ENCODE assay signal across 12 cellular contexts in the genomic region with DNA sequence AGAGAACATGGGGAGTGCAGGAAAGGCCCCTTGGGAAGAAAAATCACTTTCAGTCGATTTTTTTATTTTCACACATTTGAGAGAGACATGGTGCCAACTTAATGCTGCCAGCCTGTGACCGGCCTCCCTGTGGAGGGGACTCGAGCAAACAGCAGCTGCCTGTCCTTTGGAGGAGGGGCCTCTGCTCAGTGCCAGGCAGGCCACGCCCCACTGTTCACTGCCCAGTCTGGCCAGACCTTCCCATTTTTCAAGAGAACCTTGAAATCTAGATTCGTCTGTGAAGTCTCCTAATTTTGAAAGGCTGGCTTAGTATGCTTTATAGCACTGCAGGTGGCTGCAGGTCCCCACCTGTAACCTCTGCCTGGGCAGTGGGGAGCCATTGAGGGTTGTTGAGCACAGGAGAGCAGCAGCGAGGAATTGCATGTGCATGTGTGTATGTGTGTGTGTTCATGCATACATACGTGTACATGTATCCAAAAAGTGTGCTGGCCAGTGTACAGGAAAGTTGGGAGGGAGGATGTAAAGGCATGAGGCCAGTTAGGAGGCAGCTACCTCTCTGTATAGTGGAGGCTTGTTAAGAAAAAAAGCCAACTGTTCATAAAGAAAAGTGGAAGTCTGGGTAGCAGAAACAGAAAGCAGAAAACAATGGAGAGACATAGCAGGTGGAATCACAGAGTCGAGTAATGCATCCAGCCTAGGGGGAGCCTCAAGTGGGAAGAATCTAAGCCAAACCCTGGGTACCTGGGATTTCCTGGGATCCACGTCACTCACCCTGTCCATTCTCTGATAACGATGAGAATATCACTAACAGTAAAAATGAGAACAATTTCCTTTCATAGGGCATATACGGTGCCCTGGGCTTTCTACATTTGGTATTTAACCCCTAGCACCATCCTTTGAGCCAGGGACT.
A peak's percentile ranks its signal among the peaks of the same experiment; 100 is the strongest.
DNase-seq lines count a peak whose midpoint lies in the region; ATAC-seq and TF ChIP-seq lines count a peak whose summit lies in the region.
"Had no signal": no experiment of that assay in that cellular context is flagged by ENCODE, and none has a peak within 500 bp of the region (broad histone marks: within the 10 kb centered on the region; RNA-seq: fewer than 3 reads in every experiment).

No MANE protein-coding gene starts in this region.

- H3K27ac ChIP-seq in right lobe of liver: no peak overlapping the region
- H3K27ac ChIP-seq in transverse colon: peak overlapping the region; percentile 72 to 85 (median 82)

- no peaks in the 10 kb centered on the region for H3K27me3 Mint-ChIP-seq in activated naive CD4-positive, alpha-beta T cell treated with anti-CD3 and anti-CD28 coated beads, Interleukin-2, amount 50 U/mL, for 24 hours
- no peaks in the 10 kb centered on the region for H3K27me3 Mint-ChIP-seq in activated naive CD4-positive, alpha-beta T cell treated with anti-CD3 and anti-CD28 coated beads, Interleukin-2, amount 10 ng/mL, durations not matched to agents 7 days and 5 days
- H3K27me3 Mint-ChIP-seq in activated CD4-positive, alpha-beta T cell treated with anti-CD3 and anti-CD28 coated beads, Interleukin-2, amount 10 ng/mL, durations not matched to agents 7 days and 5 days: no peaks in the 10 kb centered on the region
- H3K27me3 Mint-ChIP-seq: naive thymus-derived CD8-positive, alpha-beta T cell had no signal

- WGBS in right lobe of liver (ENCODE audit: insufficient coverage, low coverage, low lambda C conversion rate, missing lambda C conversion rate): 74% methylated on average over 9 of the region's 11 CpGs
- WGBS in transverse colon (ENCODE audit: low coverage in 1 of 2), 2 donors: 67% methylated on average over 5 to 11 of the region's 11 CpGs

- peaks cover 4% of the 10 kb centered on the region for H3K36me3 Mint-ChIP-seq in activated naive CD4-positive, alpha-beta T cell treated with anti-CD3 and anti-CD28 coated beads, Interleukin-2, amount 50 U/mL, for 24 hours
- peaks cover 13% of the 10 kb centered on the region for H3K36me3 Mint-ChIP-seq in activated naive CD4-positive, alpha-beta T cell treated with anti-CD3 and anti-CD28 coated beads, Interleukin-2, amount 10 ng/mL, durations not matched to agents 7 days and 5 days
- peaks cover 13% of the 10 kb centered on the region for H3K36me3 Mint-ChIP-seq in activated CD4-positive, alpha-beta T cell treated with anti-CD3 and anti-CD28 coated beads, Interleukin-2, amount 10 ng/mL, durations not matched to agents 7 days and 5 days (ENCODE audit: low read depth)

- in situ Hi-C loops in transverse colon (cut with MboI; ENCODE audit: low pct_ligation_motif_present in 1 of 4, low pct_unique_long_range_greater_than_20kb in 1 of 4, low sequenced_read_pairs in 3 of 4): no loop called here

- H3K4me1 ChIP-seq in right lobe of liver (peaks cover 0 to 12% (median 4%) of the 10 kb centered on the region in 4 donors), transverse colon (peaks cover 12 to 40% (median 30%) of the 10 kb centered on the region in 4 donors)

- peak overlapping the region; percentile 7 for H3K27ac Mint-ChIP-seq in activated naive CD4-positive, alpha-beta T cell treated with anti-CD3 and anti-CD28 coated beads, Interleukin-2, amount 50 U/mL, for 24 hours
- H3K27ac Mint-ChIP-seq in activated naive CD4-positive, alpha-beta T cell treated with anti-CD3 and anti-CD28 coated beads, Interleukin-2, amount 10 ng/mL, durations not matched to agents 7 days and 5 days: no peak overlapping the region
- H3K27ac Mint-ChIP-seq in activated CD4-positive, alpha-beta T cell treated with anti-CD3 and anti-CD28 coated beads, Interleukin-2, amount 10 ng/mL, durations not matched to agents 7 days and 5 days: no peak overlapping the region

- CTCF ChIA-PET in activated naive CD4-positive, alpha-beta T cell treated with anti-CD3 and anti-CD28 coated beads, Interleukin-2, amount 10 ng/mL, durations not matched to agents 7 days and 5 days (lab: Charles Lee): no interaction called here
- CTCF ChIA-PET in activated CD4-positive, alpha-beta T cell treated with anti-CD3 and anti-CD28 coated beads, Interleukin-2, amount 10 ng/mL, durations not matched to agents 7 days and 5 days (lab: Charles Lee): no interaction called here

- no peak for TF ChIP-seq POLR2A in right lobe of liver (IDR thresholded peaks at IDR 0.05)
- TF ChIP-seq POLR2A in transverse colon (IDR thresholded peaks at IDR 0.05): no peak

- no peak for TF ChIP-seq CTCF in right lobe of liver (IDR thresholded peaks at IDR 0.05)
- TF ChIP-seq CTCF in transverse colon (IDR thresholded peaks at IDR 0.05): no peak

- H3K9me3 ChIP-seq in right lobe of liver: no peaks in the 10 kb centered on the region
- H3K9me3 ChIP-seq in transverse colon: no peaks in the 10 kb centered on the region

- H3K4me3 ChIP-seq in right lobe of liver (no peak overlapping the region), transverse colon (no peak overlapping the region)

- POLR2A ChIA-PET in activated CD4-positive, alpha-beta T cell treated with anti-CD3 and anti-CD28 coated beads, Interleukin-2, amount 10 ng/mL, durations not matched to agents 7 days and 5 days (lab: Charles Lee): no interaction called here

- no peaks in the 10 kb centered on the region for H3K9me3 Mint-ChIP-seq in activated naive CD4-positive, alpha-beta T cell treated with anti-CD3 and anti-CD28 coated beads, Interleukin-2, amount 50 U/mL, for 24 hours
- H3K9me3 Mint-ChIP-seq in activated naive CD4-positive, alpha-beta T cell treated with anti-CD3 and anti-CD28 coated beads, Interleukin-2, amount 10 ng/mL, durations not matched to agents 7 days and 5 days: no peaks in the 10 kb centered on the region
- no peaks in the 10 kb centered on the region for H3K9me3 Mint-ChIP-seq in activated CD4-positive, alpha-beta T cell treated with anti-CD3 and anti-CD28 coated beads, Interleukin-2, amount 10 ng/mL, durations not matched to agents 7 days and 5 days
- H3K9me3 Mint-ChIP-seq: naive thymus-derived CD8-positive, alpha-beta T cell had no signal

- no peaks in the 10 kb centered on the region for H3K27me3 ChIP-seq in right lobe of liver
- no peaks in the 10 kb centered on the region for H3K27me3 ChIP-seq in transverse colon

- H3K4me1 Mint-ChIP-seq in activated naive CD4-positive, alpha-beta T cell treated with anti-CD3 and anti-CD28 coated beads, Interleukin-2, amount 50 U/mL, for 24 hours: no peaks in the 10 kb centered on the region
- H3K4me1 Mint-ChIP-seq in activated naive CD4-positive, alpha-beta T cell treated with anti-CD3 and anti-CD28 coated beads, Interleukin-2, amount 10 ng/mL, durations not matched to agents 7 days and 5 days: no peaks in the 10 kb centered on the region
- no peaks in the 10 kb centered on the region for H3K4me1 Mint-ChIP-seq in activated CD4-positive, alpha-beta T cell treated with anti-CD3 and anti-CD28 coated beads, Interleukin-2, amount 10 ng/mL, durations not matched to agents 7 days and 5 days

- intact Hi-C loops in right lobe of liver (cut with DNase I) (loop anchor here in 1 of 2 donors (10.0 kb wide), 1 partner anchor 294 kb away; no protein-coding TSS in a partner anchor), transverse colon (cut with DNase I; ENCODE audit: low total_unique reads) (no loop called here)

- no peak for DNase-seq in activated naive CD4-positive, alpha-beta T cell treated with anti-CD3 and anti-CD28 coated beads, Interleukin-2, amount 10 ng/mL, durations not matched to agents 7 days and 5 days
- DNase-seq in astrocyte of the hippocampus (ENCODE audit: low read depth, low spot score): peak; percentile 41
- DNase-seq in right lobe of liver: peak; percentile 61 to 76 (median 63)
- peak; percentile 55 for DNase-seq in transverse colon
- no peak for DNase-seq in NCI-H82 treated with DMSO at 0.1 percent for 48 hours (lab: John Stamatoyannopoulos, UW; ENCODE audit: unreplicated experiment)
- DNase-seq in epidermal melanocyte (ENCODE audit: insufficient read length, low spot score): no peak
- no peak for DNase-seq in activated CD4-positive, alpha-beta T cell treated with anti-CD3 and anti-CD28 coated beads, Interleukin-2, amount 10 ng/mL, durations not matched to agents 7 days and 5 days
- DNase-seq: activated effector memory CD4-positive, alpha-beta T cell treated with anti-CD3 and anti-CD28 coated beads, Interleukin-2, amount 50 U/mL, for 16 hours; naive thymus-derived CD8-positive, alpha-beta T cell; NCI-H748 treated with DMSO at 0.1 percent for 48 hours; stimulated activated CD4-positive, alpha-beta T cell treated with anti-CD3 and anti-CD28 coated beads, Interleukin-12 subunit alpha, Interleukin-12 subunit beta, amount 100 ng/mL, for 4 hours had no signal

- no peak for TF ChIP-seq EP300 in transverse colon (IDR thresholded peaks at IDR 0.05; ENCODE audit: low read depth)

- peak; percentile 81 to 93 (median 86) for ATAC-seq in right lobe of liver
- ATAC-seq: naive thymus-derived CD8-positive, alpha-beta T cell had no signal

- H3K36me3 ChIP-seq in right lobe of liver: peaks cover 0 to 19% (median 8%) of the 10 kb centered on the region in 4 donors
- peaks cover 0 to 27% (median 9%) of the 10 kb centered on the region in 4 donors for H3K36me3 ChIP-seq in transverse colon

- H3K4me3 Mint-ChIP-seq in activated naive CD4-positive, alpha-beta T cell treated with anti-CD3 and anti-CD28 coated beads, Interleukin-2, amount 50 U/mL, for 24 hours: no peak overlapping the region
- no peak overlapping the region for H3K4me3 Mint-ChIP-seq in activated naive CD4-positive, alpha-beta T cell treated with anti-CD3 and anti-CD28 coated beads, Interleukin-2, amount 10 ng/mL, durations not matched to agents 7 days and 5 days
- no peak overlapping the region for H3K4me3 Mint-ChIP-seq in activated CD4-positive, alpha-beta T cell treated with anti-CD3 and anti-CD28 coated beads, Interleukin-2, amount 10 ng/mL, durations not matched to agents 7 days and 5 days
- H3K4me3 Mint-ChIP-seq: naive thymus-derived CD8-positive, alpha-beta T cell had no signal

Comparison
In these comparisons a context has a peak if more than half of its experiments do, and no peak if none do; other contexts are left out.
1. DNase-seq: peak in astrocyte of the hippocampus (single experiment), right lobe of liver (3 of 3) and transverse colon (single experiment); none in activated naive CD4-positive, alpha-beta T cell treated with anti-CD3 and anti-CD28 coated beads, Interleukin-2, amount 10 ng/mL, durations not matched to agents 7 days and 5 days (single experiment), NCI-H82 treated with DMSO at 0.1 percent for 48 hours (single experiment), epidermal melanocyte (single experiment) and activated CD4-positive, alpha-beta T cell treated with anti-CD3 and anti-CD28 coated beads, Interleukin-2, amount 10 ng/mL, durations not matched to agents 7 days and 5 days (single experiment).
2. H3K27ac ChIP-seq: peak in transverse colon (4 of 4); none in right lobe of liver (0 of 3).